22 cellular contexts compared by ENCODE assay signal in the genomic region with DNA sequence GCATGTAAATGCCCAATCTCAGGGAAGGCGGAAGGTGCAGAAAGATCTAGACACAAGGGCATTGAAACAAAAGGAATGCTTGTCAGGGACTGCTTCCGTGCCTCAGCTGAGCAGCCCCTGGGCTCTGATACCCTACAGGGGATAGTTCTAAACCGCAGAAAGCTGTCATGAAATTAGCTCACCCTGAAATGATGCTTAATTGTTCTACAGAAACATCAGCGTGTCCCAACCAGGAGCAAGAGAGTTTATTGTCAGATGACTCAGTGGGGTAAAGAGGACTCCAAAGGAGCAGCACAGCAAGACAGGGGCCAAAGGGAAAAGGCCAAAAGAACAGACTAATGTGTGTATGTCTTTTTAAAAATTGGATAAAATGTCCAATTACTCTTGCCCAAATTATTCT.
"Had no signal": no experiment of that assay in that cellular context is flagged by ENCODE, and none has a peak within 500 bp of the region (broad histone marks: within the 10 kb centered on the region; RNA-seq: fewer than 3 reads in every experiment).

No MANE protein-coding gene starts in this region.

- FAIRE-seq: colon, frontal cortex, keratinocyte had no signal

- DNase-seq: effector CD8-positive, alpha-beta T cell; endodermal cell; immature natural killer cell; left ventricle myocardium superior; lower lobe of right lung; naive thymus-derived CD8-positive, alpha-beta T cell; nephron progenitor cell; spleen; stimulated activated CD4-positive, alpha-beta T cell treated with anti-CD3 and anti-CD28 coated beads, Interleukin-4, amount 100 ng/mL, for 4 hours; stimulated activated naive CD8-positive, alpha-beta T cell treated with anti-CD3 and anti-CD28 coated beads, Interleukin-15, Interleukin-2, amounts not matched to agents 100 U/mL and 50 U/mL, for 24 hours; transverse colon; upper lobe of right lung; uterus had no signal

- H3K27me3 ChIP-seq: esophagus muscularis mucosa, right atrium auricular region, spleen, suprapubic skin, transverse colon, upper lobe of right lung, uterus had no signal

- H3K27ac ChIP-seq: esophagus muscularis mucosa, lower lobe of right lung, prostate gland, right atrium auricular region, spleen, suprapubic skin, transverse colon, upper lobe of right lung, uterus had no signal

- H3K9me3 ChIP-seq: esophagus muscularis mucosa, lower lobe of right lung, prostate gland, right atrium auricular region, spleen, suprapubic skin, transverse colon, upper lobe of right lung, uterus had no signal

- ATAC-seq: left ventricle myocardium superior; lower lobe of right lung; naive thymus-derived CD8-positive, alpha-beta T cell; sciatic nerve; stimulated activated memory B cell treated with anti-CD40 and anti-IgM and Interleukin-4, amounts not matched to agents 10 μg/mL and 1 μg/mL and 100 μg/mL, for 72 hours; stimulated activated naive CD8-positive, alpha-beta T cell treated with anti-CD3 and anti-CD28 coated beads, Interleukin-15, Interleukin-2, amounts not matched to agents 100 U/mL and 50 U/mL, for 24 hours; upper lobe of right lung had no signal

- H3K4me1 ChIP-seq: upper lobe of right lung, uterus had no signal

- H3K36me3 ChIP-seq: esophagus muscularis mucosa, lower lobe of right lung, prostate gland, right atrium auricular region, spleen, suprapubic skin, transverse colon, upper lobe of right lung, uterus had no signal

- H3K4me3 ChIP-seq: esophagus muscularis mucosa, lower lobe of right lung, prostate gland, right atrium auricular region, spleen, suprapubic skin, transverse colon, upper lobe of right lung, uterus had no signal
